Comparison of ENCODE assay signal across 14 cellular contexts in genomic region chr1:75731881-75732280, GRCh38.
"Had no signal": no experiment of that assay in that cellular context is flagged by ENCODE, and none has a peak within 500 bp of the region (broad histone marks: within the 10 kb centered on the region; RNA-seq: fewer than 3 reads in every experiment).

No MANE protein-coding gene starts in this region.

- ATAC-seq: effector memory CD8-positive, alpha-beta T cell; upper lobe of right lung had no signal

- H3K4me3 ChIP-seq: ascending aorta, breast epithelium, thoracic aorta, upper lobe of right lung had no signal

- H3K9ac ChIP-seq: parathyroid adenoma had no signal

- H3K79me2 ChIP-seq: parathyroid adenoma had no signal

- H3K4me3 Mint-ChIP-seq: activated naive CD4-positive, alpha-beta T cell treated with anti-CD3 and anti-CD28 coated beads, Interleukin-2, amount 10 ng/mL, durations not matched to agents 7 days and 5 days; dendritic cell treated with granulocyte-macrophage colony-stimulating factor and Interleukin-4, amounts not matched to agents 40 ng/mL and 50 ng/mL, for 4 days; effector memory CD8-positive, alpha-beta T cell; naive B cell had no signal

- H3K27me3 ChIP-seq: ascending aorta, breast epithelium, upper lobe of right lung had no signal

- H3K9me3 ChIP-seq: ascending aorta, breast epithelium, thoracic aorta, upper lobe of right lung had no signal

- H2AFZ ChIP-seq: parathyroid adenoma had no signal

- H3K36me3 ChIP-seq: breast epithelium had no signal

- DNase-seq: activated CD4-positive, alpha-beta T cell treated with anti-CD3 and anti-CD28 coated beads for 1 hour; activated CD4-positive, alpha-beta T cell treated with anti-CD3 and anti-CD28 coated beads, Interleukin-2, amount 50 U/mL, for 48 hours; activated naive CD4-positive, alpha-beta T cell treated with anti-CD3 and anti-CD28 coated beads, Interleukin-2, amount 10 ng/mL, durations not matched to agents 7 days and 5 days; cerebellar nuclear complex; effector memory CD8-positive, alpha-beta T cell; naive B cell; stimulated activated CD4-positive, alpha-beta T cell treated with anti-CD3 and anti-CD28 coated beads, Interleukin-12 subunit alpha, Interleukin-12 subunit beta, amount 100 ng/mL, for 4 hours; stimulated activated CD4-positive, alpha-beta T cell treated with anti-CD3 and anti-CD28 coated beads, Interleukin-2, amount 100 ng/mL, for 24 hours; upper lobe of right lung had no signal

- H3K27me3 Mint-ChIP-seq: activated naive CD4-positive, alpha-beta T cell treated with anti-CD3 and anti-CD28 coated beads, Interleukin-2, amount 10 ng/mL, durations not matched to agents 7 days and 5 days; dendritic cell treated with granulocyte-macrophage colony-stimulating factor and Interleukin-4, amounts not matched to agents 40 ng/mL and 50 ng/mL, for 4 days; effector memory CD8-positive, alpha-beta T cell; naive B cell had no signal

- H3K27ac ChIP-seq: ascending aorta, breast epithelium, parathyroid adenoma, thoracic aorta, upper lobe of right lung had no signal

- H3K9me3 Mint-ChIP-seq: activated naive CD4-positive, alpha-beta T cell treated with anti-CD3 and anti-CD28 coated beads, Interleukin-2, amount 10 ng/mL, durations not matched to agents 7 days and 5 days; dendritic cell treated with granulocyte-macrophage colony-stimulating factor and Interleukin-4, amounts not matched to agents 40 ng/mL and 50 ng/mL, for 4 days; effector memory CD8-positive, alpha-beta T cell had no signal

- H3K4me1 ChIP-seq: ascending aorta, breast epithelium, parathyroid adenoma had no signal

- H3K27ac Mint-ChIP-seq: activated naive CD4-positive, alpha-beta T cell treated with anti-CD3 and anti-CD28 coated beads, Interleukin-2, amount 10 ng/mL, durations not matched to agents 7 days and 5 days; dendritic cell treated with granulocyte-macrophage colony-stimulating factor and Interleukin-4, amounts not matched to agents 40 ng/mL and 50 ng/mL, for 4 days had no signal
